ENCODE assay signal across 8 cellular contexts in genomic region chr12:132218915-132219314, GRCh38.
DNase-seq lines count a peak whose midpoint lies in the region; ATAC-seq and TF ChIP-seq lines count a peak whose summit lies in the region.

No MANE protein-coding gene starts in this region.

- H3K27ac ChIP-seq in CD4-positive, alpha-beta T cell (ENCODE audit: low read depth, low read length) = no peak overlapping the region

- DNase-seq in CD4-positive, alpha-beta T cell = peak; percentile 31 to 51 (median 42)
- DNase-seq in HFF-Myc (ENCODE audit: extremely low read depth, low read depth) (no peak), T follicular helper cell (ENCODE audit: low read depth) (peak; percentile 47), ecto neural progenitor cell (ENCODE audit: low spot score) (peak; percentile 74), retinal pigment epithelial cell (ENCODE audit: low read depth) (no peak), lower leg skin (ENCODE audit: low spot score in 2 of 2) (no peak)

- H3K4me3 Mint-ChIP-seq in CD4-positive, alpha-beta T cell = no peak overlapping the region

- no peak for TF ChIP-seq POLR2A in lower leg skin (IDR thresholded peaks at IDR 0.05)

- H3K36me3 Mint-ChIP-seq in CD4-positive, alpha-beta T cell (ENCODE audit: low read depth) = no peaks in the 10 kb centered on the region

- POLR2A ChIA-PET in CD4-positive, alpha-beta T cell (lab: Charles Lee) = interaction anchor here (0.9 to 1.8 kb wide), 3 partner anchors 33 to 65 kb away, joined by 3 to 9 read pairs (median 5); no protein-coding TSS in a partner anchor

- CTCF ChIA-PET in CD4-positive, alpha-beta T cell (lab: Charles Lee) = interaction anchor here (1.1 to 2.1 kb wide), 2 partner anchors 57 to 65 kb away, joined by 3 to 21 read pairs; no protein-coding TSS in a partner anchor

- H3K27me3 ChIP-seq in CD4-positive, alpha-beta T cell (ENCODE audit: control insufficient read depth, insufficient read depth, low read length) = no peaks in the 10 kb centered on the region

- peaks cover 9% of the 10 kb centered on the region for H3K27me3 Mint-ChIP-seq in CD4-positive, alpha-beta T cell

- 30 to 35% methylated on average over 12 to 13 of the region's 13 CpGs for WGBS in lower leg skin, 2 donors

- H3K4me1 Mint-ChIP-seq in CD4-positive, alpha-beta T cell (ENCODE audit: low read depth) = peaks cover 10% of the 10 kb centered on the region

- peak; percentile 74 for ATAC-seq in CD4-positive, alpha-beta T cell (ENCODE audit: poor library complexity)
- no peak for ATAC-seq in esophagus mucosa
- ATAC-seq in HG03354 (IDR thresholded peaks at IDR 0.05; ENCODE audit: poor library complexity, severe bottlenecking, unreplicated experiment) = no peak

- H3K9me3 Mint-ChIP-seq in CD4-positive, alpha-beta T cell = no peaks in the 10 kb centered on the region

- H3K4me3 ChIP-seq in HFF-Myc (replicated peaks; ENCODE audit: low read depth, low read length) (no peak overlapping the region), retinal pigment epithelial cell (ENCODE audit: low read length) (no peak overlapping the region), lower leg skin (ENCODE audit: low read depth, poor library complexity, severe bottlenecking) (no peak overlapping the region)

- no peak overlapping the region for H3K27ac Mint-ChIP-seq in CD4-positive, alpha-beta T cell

- intact Hi-C loops in CD4-positive, alpha-beta T cell (cut with DNase I, micrococcal nuclease) = loop anchor here (1.0 to 2.0 kb wide), 2 partner anchors 64 to 65 kb away; no protein-coding TSS in a partner anchor
- intact Hi-C loops in lower leg skin (cut with DNase I; ENCODE audit: low total_unique reads) = no loop called here

- peak; percentile 64 for TF ChIP-seq CTCF in CD4-positive, alpha-beta T cell (IDR thresholded peaks at IDR 0.05)
- TF ChIP-seq CTCF in HFF-Myc (IDR thresholded peaks at IDR 0.05; ENCODE audit: low read depth, low read length, missing control alignments) = peak; percentile 30
- TF ChIP-seq CTCF in retinal pigment epithelial cell (conservative IDR thresholded peaks at IDR 0.05; ENCODE audit: low read depth, low read length) = peak; percentile 32
- TF ChIP-seq CTCF in lower leg skin (IDR thresholded peaks at IDR 0.05) = no peak

- H3K9me3 ChIP-seq in CD4-positive, alpha-beta T cell (ENCODE audit: control insufficient read depth, low read length) = no peaks in the 10 kb centered on the region

Comparison
In these comparisons a context has a peak if more than half of its experiments do, and no peak if none do; other contexts are left out.
1. DNase-seq: peak in CD4-positive, alpha-beta T cell (10 of 10), T follicular helper cell (single experiment) and ecto neural progenitor cell (single experiment); none in HFF-Myc (single experiment), retinal pigment epithelial cell (single experiment) and lower leg skin (0 of 2).
2. CTCF ChIP-seq: peak in CD4-positive, alpha-beta T cell (single experiment), HFF-Myc (single experiment) and retinal pigment epithelial cell (single experiment); none in lower leg skin (0 of 3).